ENCODE assay signal across 10 cellular contexts in the genomic region with DNA sequence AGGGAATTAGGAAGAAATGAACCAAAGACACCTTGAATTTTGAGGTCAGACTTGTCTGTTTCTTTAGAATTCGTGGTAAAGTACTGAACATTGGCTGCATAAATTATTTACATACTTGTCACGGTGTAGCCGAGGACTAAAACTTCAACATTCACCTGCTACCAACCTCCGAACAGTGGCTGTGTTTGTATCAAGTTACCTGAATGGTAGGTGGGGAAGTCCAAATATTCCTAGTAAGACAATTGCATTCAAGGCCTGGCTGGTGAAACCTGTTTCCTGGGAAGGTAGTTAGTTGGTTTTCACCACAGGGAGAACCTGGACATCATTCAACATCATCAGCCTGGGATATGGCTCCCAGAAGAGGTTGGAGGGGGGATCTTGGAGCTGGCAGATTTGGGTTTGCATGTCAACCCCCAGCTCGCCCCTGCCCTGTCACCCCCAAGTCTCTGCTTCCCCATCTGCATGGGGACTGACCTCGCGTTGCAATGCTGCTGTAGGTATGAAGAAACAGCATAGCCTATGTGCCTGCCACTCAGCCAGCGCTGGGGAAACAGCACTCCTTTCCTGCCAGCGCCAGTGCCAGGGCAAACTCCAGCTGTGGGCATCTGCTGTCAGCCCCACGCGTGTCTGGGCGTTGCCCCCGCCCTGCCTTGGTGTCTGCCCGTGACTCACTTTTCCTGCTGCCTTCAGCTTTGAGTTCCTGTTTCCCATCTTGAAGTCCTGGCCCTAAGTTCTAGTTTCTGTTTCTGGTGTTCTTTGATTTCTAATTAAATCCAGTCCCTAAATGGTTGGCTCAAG. TPM values are rescaled to one million over a fixed set of nuclear protein-coding genes. Genes with fewer than 3 reads are reported as not detected.
DNase-seq lines count a peak whose midpoint lies in the region; TF ChIP-seq lines count a peak whose summit lies in the region.
"Had no signal": no experiment of that assay in that cellular context is flagged by ENCODE, and none has a peak within 500 bp of the region (broad histone marks: within the 10 kb centered on the region; RNA-seq: fewer than 3 reads in every experiment).

No MANE protein-coding gene starts in this region.

- H2AFZ ChIP-seq in Loucy (ENCODE audit: low read length) = peak overlapping the region; percentile 1; the same call in 1 of the 2 replicates

- peaks cover 4% of the 10 kb centered on the region; the same call in 1 of the 2 replicates for H3F3A ChIP-seq in Loucy (ENCODE audit: low read depth)

- H3K79me2 ChIP-seq in Loucy (ENCODE audit: insufficient read depth, low read length) = no peaks in the 10 kb centered on the region

- H3K36me3 ChIP-seq in Loucy (ENCODE audit: insufficient read depth, low read length) = no peaks in the 10 kb centered on the region
- H3K36me3 ChIP-seq in subcutaneous abdominal adipose tissue (ENCODE audit: control insufficient read depth in 5 of 5, insufficient read depth in 5 of 5, low read length in 5 of 5) = no peaks in the 10 kb centered on the region
- H3K36me3 ChIP-seq: ovary had no signal

- CTCF ChIA-PET in activated naive CD4-positive, alpha-beta T cell treated with anti-CD3 and anti-CD28 coated beads, Interleukin-2, amount 10 ng/mL, durations not matched to agents 7 days and 5 days (lab: Charles Lee) = no interaction called here

- peak overlapping the region; percentile 69 for H3K27ac ChIP-seq in subcutaneous abdominal adipose tissue (ENCODE audit: low read depth, low read length)
- H3K27ac ChIP-seq: 22Rv1, ovary had no signal

- DNase-seq in DMS79 treated with DMSO at 0.1 percent for 48 hours (lab: John Stamatoyannopoulos, UW) (peak; percentile 8), DMS79 (lab: John Stamatoyannopoulos, UW) (no peak), iris pigment epithelial cell (ENCODE audit: low read depth) (peak; percentile 60), H4 (ENCODE audit: low spot score) (no peak), NAMALWA (ENCODE audit: low spot score) (no peak)
- DNase-seq in activated naive CD4-positive, alpha-beta T cell treated with anti-CD3 and anti-CD28 coated beads, Interleukin-2, amount 10 ng/mL, durations not matched to agents 7 days and 5 days = peak; percentile 61

- TF ChIP-seq CTCF in Loucy (conservative IDR thresholded peaks at IDR 0.05; ENCODE audit: low read length) = no peak

- H3K9me2 ChIP-seq in Loucy (replicated peaks; ENCODE audit: low read depth, low read length) = no peaks in the 10 kb centered on the region

- no peaks in the 10 kb centered on the region for H3K9me3 Mint-ChIP-seq in activated naive CD4-positive, alpha-beta T cell treated with anti-CD3 and anti-CD28 coated beads, Interleukin-2, amount 10 ng/mL, durations not matched to agents 7 days and 5 days

- no peak overlapping the region for H3K4me3 Mint-ChIP-seq in activated naive CD4-positive, alpha-beta T cell treated with anti-CD3 and anti-CD28 coated beads, Interleukin-2, amount 10 ng/mL, durations not matched to agents 7 days and 5 days

- H3K9ac ChIP-seq in Loucy (ENCODE audit: low read depth, low read length, poor library complexity, severe bottlenecking) = no peak overlapping the region
- peak overlapping the region in 4 of 5 donors; percentile 6 to 68 (median 48) for H3K9ac ChIP-seq in subcutaneous abdominal adipose tissue (ENCODE audit: low read length in 5 of 5)

- H3K36me3 Mint-ChIP-seq in activated naive CD4-positive, alpha-beta T cell treated with anti-CD3 and anti-CD28 coated beads, Interleukin-2, amount 10 ng/mL, durations not matched to agents 7 days and 5 days = no peaks in the 10 kb centered on the region

- H4K20me1 ChIP-seq in Loucy (ENCODE audit: insufficient read depth, low read length, poor library complexity, severe bottlenecking) = no peaks in the 10 kb centered on the region

- peaks cover 9% of the 10 kb centered on the region for H3K27me3 Mint-ChIP-seq in activated naive CD4-positive, alpha-beta T cell treated with anti-CD3 and anti-CD28 coated beads, Interleukin-2, amount 10 ng/mL, durations not matched to agents 7 days and 5 days

- H3K4me3 ChIP-seq in Loucy (ENCODE audit: low read length, poor library complexity, severe bottlenecking) = no peak overlapping the region
- peak overlapping the region; percentile 44 to 72 (median 49) for H3K4me3 ChIP-seq in subcutaneous abdominal adipose tissue (ENCODE audit: low read depth in 1 of 5, low read length in 5 of 5)
- H3K4me3 ChIP-seq: ovary had no signal

- H3K4me2 ChIP-seq in Loucy (ENCODE audit: low read depth, low read length, poor library complexity, severe bottlenecking) = peak overlapping the region; percentile 8

- H3K4me1 Mint-ChIP-seq in activated naive CD4-positive, alpha-beta T cell treated with anti-CD3 and anti-CD28 coated beads, Interleukin-2, amount 10 ng/mL, durations not matched to agents 7 days and 5 days = peaks cover 29% of the 10 kb centered on the region

- H3K4me1 ChIP-seq in Loucy (ENCODE audit: insufficient read depth, low read length, poor library complexity, severe bottlenecking) (peaks cover 18% of the 10 kb centered on the region), subcutaneous abdominal adipose tissue (ENCODE audit: control insufficient read depth in 5 of 5, insufficient read depth in 5 of 5, low read length in 5 of 5) (peaks cover 0 to 14% (median 10%) of the 10 kb centered on the region in 5 donors)

- peak overlapping the region; percentile 51 for H3K27ac Mint-ChIP-seq in activated naive CD4-positive, alpha-beta T cell treated with anti-CD3 and anti-CD28 coated beads, Interleukin-2, amount 10 ng/mL, durations not matched to agents 7 days and 5 days

- H3K9me3 ChIP-seq in Loucy (ENCODE audit: insufficient read depth, low read depth, low read length) (no peaks in the 10 kb centered on the region), subcutaneous abdominal adipose tissue (ENCODE audit: control insufficient read depth in 5 of 5, low read length in 5 of 5) (no peaks in the 10 kb centered on the region)
- H3K9me3 ChIP-seq: ovary had no signal

- H3K27me3 ChIP-seq in Loucy (ENCODE audit: insufficient read depth, low read length, poor library complexity, severe bottlenecking) (no peaks in the 10 kb centered on the region), subcutaneous abdominal adipose tissue (ENCODE audit: control insufficient read depth in 5 of 5, insufficient read depth in 4 of 5, low read length in 5 of 5) (no peaks in the 10 kb centered on the region)
- H3K27me3 ChIP-seq: ovary had no signal

RNA-seq across cellular contexts. Expression of gene LARP4B, which starts 12.7 kb away (rescaled TPM):
- 9.7 and 13.6 TPM in 2 replicates for total RNA-seq in H4 (2014; rRNA removed; shearing (Covaris generic))

RNA-seq across cellular contexts. Expression of gene GTPBP4, which starts 44.0 kb away (rescaled TPM):
- 28.8 and 29.1 TPM in 2 replicates for total RNA-seq in H4 (2014; rRNA removed; shearing (Covaris generic))

Comparison
In these comparisons a context has a peak if more than half of its experiments do, and no peak if none do; other contexts are left out.
1. DNase-seq: peak in DMS79 treated with DMSO at 0.1 percent for 48 hours (single experiment), activated naive CD4-positive, alpha-beta T cell treated with anti-CD3 and anti-CD28 coated beads, Interleukin-2, amount 10 ng/mL, durations not matched to agents 7 days and 5 days (single experiment) and iris pigment epithelial cell (single experiment); none in DMS79 (single experiment), H4 (single experiment) and NAMALWA (single experiment).